8 cellular contexts compared by ENCODE assay signal in the genomic region with DNA sequence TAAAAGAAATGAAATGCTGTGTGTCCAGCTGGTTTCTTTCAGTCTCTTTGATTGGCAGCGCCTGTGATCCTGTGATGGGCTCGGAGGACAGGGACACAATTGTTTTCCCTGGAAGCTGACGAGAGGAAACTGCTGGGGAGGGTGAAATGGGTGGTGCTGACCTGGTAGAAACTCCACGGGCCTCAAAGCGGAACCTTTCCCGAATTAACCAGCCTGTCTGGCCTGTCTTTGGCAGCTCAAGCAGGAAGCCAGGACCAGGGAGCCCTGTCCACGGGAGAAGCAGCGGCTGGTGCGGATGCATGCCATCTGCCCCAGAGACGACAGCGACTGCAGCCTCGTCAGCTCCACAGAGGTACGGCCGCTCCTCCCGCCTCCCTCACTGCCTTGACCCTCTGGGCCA. TPM values are rescaled to one million over a fixed set of nuclear protein-coding genes. Genes with fewer than 3 reads are reported as not detected.
DNase-seq lines count a peak whose midpoint lies in the region; ATAC-seq and TF ChIP-seq lines count a peak whose summit lies in the region.

No MANE protein-coding gene starts in this region.

- H3K27ac ChIP-seq in RWPE1 (peak overlapping the region; percentile 65), endodermal cell (ENCODE audit: low read depth, low read length) (peak overlapping the region; percentile 49), skin epidermis (peak overlapping the region in 19 of 21 experiments; percentile 28 to 87 (median 72))

- DNase-seq in RWPE1 (ENCODE audit: low spot score) (no peak), endodermal cell (no peak), left lobe of liver (ENCODE audit: low spot score) (no peak), NCI-H774 (lab: John Stamatoyannopoulos, UW) (no peak)
- no peak for DNase-seq in activated naive CD4-positive, alpha-beta T cell treated with anti-CD3 and anti-CD28 coated beads for 36 hours

- no peaks in the 10 kb centered on the region for H3K36me3 Mint-ChIP-seq in endodermal cell (ENCODE audit: low read depth)
- H3K36me3 Mint-ChIP-seq in activated naive CD4-positive, alpha-beta T cell treated with anti-CD3 and anti-CD28 coated beads for 36 hours (ENCODE audit: low read depth): no peaks in the 10 kb centered on the region

- WGBS in endodermal cell (ENCODE audit: insufficient coverage in 1 of 2, insufficient read length in 1 of 2), 2 experiments: 67 to 81% methylated on average over 4 to 15 of the region's 15 CpGs

- peak; percentile 33 for ATAC-seq in left lobe of liver
- ATAC-seq in HG03280 (IDR thresholded peaks at IDR 0.05; ENCODE audit: unreplicated experiment): no peak
- ATAC-seq in GM21390 (IDR thresholded peaks at IDR 0.05; ENCODE audit: unreplicated experiment): no peak

- POLR2A ChIA-PET in RWPE1 (lab: Yijun Ruan, JAX; ENCODE audit: low non-redundant PET): no interaction called here

- H3K27me3 Mint-ChIP-seq in endodermal cell (ENCODE audit: insufficient read depth): no peaks in the 10 kb centered on the region
- H3K27me3 Mint-ChIP-seq in activated naive CD4-positive, alpha-beta T cell treated with anti-CD3 and anti-CD28 coated beads for 36 hours (ENCODE audit: low read depth): no peaks in the 10 kb centered on the region

- no peaks in the 10 kb centered on the region for H3K4me1 Mint-ChIP-seq in endodermal cell
- no peaks in the 10 kb centered on the region for H3K4me1 Mint-ChIP-seq in activated naive CD4-positive, alpha-beta T cell treated with anti-CD3 and anti-CD28 coated beads for 36 hours (ENCODE audit: low read depth)

- H3K36me3 ChIP-seq in endodermal cell (ENCODE audit: control insufficient read depth, insufficient read depth, low read length): no peaks in the 10 kb centered on the region

- no peaks in the 10 kb centered on the region for H3K4me1 ChIP-seq in endodermal cell (ENCODE audit: control insufficient read depth, insufficient read depth, low read length)

- H3K9me3 ChIP-seq in endodermal cell (ENCODE audit: control insufficient read depth, low read length): no peaks in the 10 kb centered on the region

- no peaks in the 10 kb centered on the region for H3K27me3 ChIP-seq in endodermal cell (ENCODE audit: control insufficient read depth, insufficient read depth, low read length, poor library complexity, severe bottlenecking)

- no peak overlapping the region for H3K27ac Mint-ChIP-seq in endodermal cell
- no peak overlapping the region for H3K27ac Mint-ChIP-seq in activated naive CD4-positive, alpha-beta T cell treated with anti-CD3 and anti-CD28 coated beads for 36 hours

- H3K9me3 Mint-ChIP-seq in endodermal cell: no peaks in the 10 kb centered on the region
- H3K9me3 Mint-ChIP-seq in activated naive CD4-positive, alpha-beta T cell treated with anti-CD3 and anti-CD28 coated beads for 36 hours: no peaks in the 10 kb centered on the region

- intact Hi-C loops in activated naive CD4-positive, alpha-beta T cell treated with anti-CD3 and anti-CD28 coated beads for 36 hours (cut with micrococcal nuclease): loop anchor here (5.0 kb wide), 1 partner anchor 110 kb away; no protein-coding TSS in a partner anchor

- TF ChIP-seq CTCF in RWPE1 (conservative IDR thresholded peaks at IDR 0.05; ENCODE audit: low read depth) (no peak), endodermal cell (conservative IDR thresholded peaks at IDR 0.05) (no peak)

- H3K4me3 ChIP-seq in endodermal cell (ENCODE audit: low read length) (no peak overlapping the region), skin epidermis (peak overlapping the region in 1 of 7 experiments; percentile 1)

- H3K4me3 Mint-ChIP-seq in endodermal cell: no peak overlapping the region
- H3K4me3 Mint-ChIP-seq in activated naive CD4-positive, alpha-beta T cell treated with anti-CD3 and anti-CD28 coated beads for 36 hours: no peak overlapping the region

- no peak overlapping the region for H3K9ac ChIP-seq in endodermal cell (ENCODE audit: extremely low read depth, low read length, poor library complexity, severe bottlenecking)

- CTCF ChIA-PET in RWPE1 (lab: Yijun Ruan, JAX): interaction anchor here (0.6 to 1.0 kb wide), 2 partner anchors 35 to 91 kb away, joined by 4 read pairs; a partner anchor contains a TSS
- CTCF ChIA-PET in activated naive CD4-positive, alpha-beta T cell treated with anti-CD3 and anti-CD28 coated beads for 36 hours (lab: Charles Lee): interaction anchor here (0.7 kb wide), 1 partner anchor 197 kb away, joined by 3 read pairs; no protein-coding TSS in a partner anchor

RNA-seq across cellular contexts. Expression of a gene that starts 22.4 kb away (rescaled TPM):
- total RNA-seq in endodermal cell (under 1 TPM in 1 of 2 donors, not detected in 1; 0.31 TPM), left lobe of liver (0.23 TPM)
- 0.50 TPM for polyA plus RNA-seq in endodermal cell (2013, experiment 1 of 2)
- 0.37 TPM for polyA plus RNA-seq in endodermal cell (2013, experiment 2 of 2)
- total RNA-seq in activated naive CD4-positive, alpha-beta T cell treated with anti-CD3 and anti-CD28 coated beads for 36 hours: not detected

RNA-seq across cellular contexts. Expression of a gene that starts 27.9 kb away (rescaled TPM):
- 10 to 100 TPM; 40.4 to 42.5 TPM for total RNA-seq in endodermal cell
- polyA plus RNA-seq in endodermal cell (2013, experiment 1 of 2): 27.5 TPM
- 21.8 TPM for polyA plus RNA-seq in endodermal cell (2013, experiment 2 of 2)
- total RNA-seq in left lobe of liver: 25.6 TPM
- 10 to 100 TPM; 30.3 to 32.1 TPM for total RNA-seq in activated naive CD4-positive, alpha-beta T cell treated with anti-CD3 and anti-CD28 coated beads for 36 hours

RNA-seq across cellular contexts. Expression of a gene that starts 28.0 kb away (rescaled TPM):
- total RNA-seq in endodermal cell: 10 to 100 TPM; 43.7 to 48.2 TPM
- polyA plus RNA-seq in endodermal cell (2013, experiment 1 of 2): 25.4 TPM
- polyA plus RNA-seq in endodermal cell (2013, experiment 2 of 2): 25.1 TPM
- total RNA-seq in left lobe of liver: 6.7 TPM
- total RNA-seq in activated naive CD4-positive, alpha-beta T cell treated with anti-CD3 and anti-CD28 coated beads for 36 hours: 1 to 10 TPM; 4.0 to 5.4 TPM

RNA-seq across cellular contexts. Expression of a gene that starts 45.3 kb away (rescaled TPM):
- total RNA-seq in endodermal cell (100 to 1,000 TPM; 107 to 110 TPM), left lobe of liver (21.8 TPM)
- 126 TPM for polyA plus RNA-seq in endodermal cell (2013, experiment 1 of 2)
- 123 TPM for polyA plus RNA-seq in endodermal cell (2013, experiment 2 of 2)
- total RNA-seq in activated naive CD4-positive, alpha-beta T cell treated with anti-CD3 and anti-CD28 coated beads for 36 hours: 10 to 100 TPM; 92.1 to 97.7 TPM
